8 cellular contexts compared by ENCODE assay signal in genomic region chr14:66650491-66650911, GRCh38.
A peak's percentile ranks its signal among the peaks of the same experiment; 100 is the strongest.
DNase-seq lines count a peak whose midpoint lies in the region; ATAC-seq, FAIRE-seq and TF ChIP-seq lines count a peak whose summit lies in the region.
"Had no signal": no experiment of that assay in that cellular context is flagged by ENCODE, and none has a peak within 500 bp of the region (broad histone marks: within the 10 kb centered on the region; RNA-seq: fewer than 3 reads in every experiment).

No MANE protein-coding gene starts in this region.

- TF ChIP-seq CTCF in epithelial cell of esophagus (IDR thresholded peaks at IDR 0.05; ENCODE audit: insufficient read depth, low read depth, low read length, missing control alignments) = no peak

- H3K4me3 ChIP-seq in epithelial cell of esophagus (ENCODE audit: low read length) = no peak overlapping the region

- DNase-seq in GM18507 (ENCODE audit: extremely low spot score, insufficient read length, low read depth) = no peak
- peak; percentile 28 for DNase-seq in epithelial cell of esophagus (ENCODE audit: low read depth)
- DNase-seq in NCI-H1930 (lab: John Stamatoyannopoulos, UW) = no peak
- no peak for DNase-seq in NCI-H1417 (lab: John Stamatoyannopoulos, UW)
- DNase-seq in inferior parietal cortex (ENCODE audit: extremely low spot score) = no peak
- DNase-seq: stimulated activated CD4-positive, alpha-beta T cell treated with anti-CD3 and anti-CD28 coated beads, Interleukin-12 subunit alpha, Interleukin-12 subunit beta, amount 100 ng/mL, for 4 hours had no signal

- ATAC-seq in GM19397 (IDR thresholded peaks at IDR 0.05; ENCODE audit: unreplicated experiment) (peak; percentile 21), HG03575 (IDR thresholded peaks at IDR 0.05; ENCODE audit: extremely low read depth, insufficient number of reproducible peaks, low FRiP score, unreplicated experiment) (peak; percentile 36)

- peak; percentile 78 for FAIRE-seq in GM18507 (lab: Jason Lieb, UNC)
